In the genomic region with DNA sequence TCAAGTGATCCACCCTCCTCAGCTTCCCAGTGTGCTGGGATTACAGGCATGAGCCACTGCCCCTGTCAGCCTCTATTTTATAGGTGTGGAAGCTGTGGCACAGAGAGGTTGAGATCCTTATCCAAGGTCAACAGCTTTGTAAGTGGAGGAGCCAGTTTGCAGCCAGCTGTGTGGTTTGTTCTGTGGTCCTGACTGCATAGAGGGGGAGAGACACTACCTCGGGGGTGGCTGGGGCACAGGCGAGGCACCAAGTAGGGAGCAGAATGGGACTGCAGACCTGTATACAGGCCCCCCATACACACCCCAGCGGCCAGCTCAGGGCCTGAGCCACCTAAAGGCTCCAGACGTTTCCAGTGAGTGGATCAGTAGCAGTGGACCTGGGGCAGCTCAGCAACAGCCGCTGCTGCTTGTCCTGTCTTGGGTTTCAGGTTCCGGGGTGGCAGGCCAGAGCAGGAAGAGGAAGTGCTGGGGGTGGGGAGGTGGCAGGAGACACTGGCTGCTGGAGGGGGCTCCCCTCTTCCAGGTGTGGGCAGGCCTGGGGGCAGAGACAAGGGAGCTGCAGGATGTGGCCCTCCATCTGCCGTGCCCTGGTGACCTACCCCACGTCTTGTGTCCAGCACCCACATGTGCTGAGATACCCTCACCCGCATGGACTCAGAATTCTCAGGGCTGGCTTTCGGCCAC, we compare ENCODE assay signal across 8 cellular contexts. TPM values are rescaled to one million over a fixed set of nuclear protein-coding genes. Genes with fewer than 3 reads are reported as not detected.
A peak's percentile ranks its signal among the peaks of the same experiment; 100 is the strongest.
DNase-seq lines count a peak whose midpoint lies in the region; ATAC-seq, FAIRE-seq and TF ChIP-seq lines count a peak whose summit lies in the region.

No MANE protein-coding gene starts in this region.

- DNase-seq in GM10248 (ENCODE audit: extremely low spot score) (peak; percentile 68), neuronal stem cell (ENCODE audit: low spot score) (no peak), HuH-7.5 (ENCODE audit: low spot score) (no peak), H54 (ENCODE audit: insufficient read length, low spot score) (no peak), foreskin fibroblast (no peak)
- peak; percentile 73 to 76 for DNase-seq in activated T-cell treated with anti-CD3 and anti-CD28 coated beads, Interleukin-2, amount 50 U/mL, for 48 hours

- no peak overlapping the region for H2BK5ac ChIP-seq in neuronal stem cell (ENCODE audit: low read length)

- TF ChIP-seq CTCF in GM10248 (IDR thresholded peaks at IDR 0.05; ENCODE audit: control extremely low read depth, extremely low read depth, low read depth, missing control alignments) (no peak), foreskin fibroblast (IDR thresholded peaks at IDR 0.05; ENCODE audit: low read depth, low read length) (no peak)

- no peak overlapping the region for H3K27ac ChIP-seq in neuronal stem cell (replicated peaks; ENCODE audit: low read length)

- H2AFZ ChIP-seq in neuronal stem cell (ENCODE audit: low read length): no peak overlapping the region

- H3K79me1 ChIP-seq in neuronal stem cell (ENCODE audit: low read depth, low read length): peaks cover 19% of the 10 kb centered on the region

- H4K8ac ChIP-seq in neuronal stem cell (ENCODE audit: low read depth, low read length): no peak overlapping the region

- H3K27me3 ChIP-seq in neuronal stem cell (ENCODE audit: control insufficient read depth in 3 of 3, insufficient read depth in 3 of 3, low read depth in 1 of 3, low read length in 3 of 3): no peaks in the 10 kb centered on the region

- CTCF ChIA-PET in GM10248 (lab: Yijun Ruan, JAX): interaction anchor here (1.0 to 5.6 kb wide), 11 partner anchors 10 to 194 kb away, joined by 3 to 53 read pairs (median 5); a partner anchor contains a TSS

- H3K18ac ChIP-seq in neuronal stem cell (ENCODE audit: low read length): peak overlapping the region; percentile 55

- peaks cover 0 to 8% of the 10 kb centered on the region in 2 donors for H3K4me1 ChIP-seq in neuronal stem cell (ENCODE audit: control insufficient read depth in 2 of 2, insufficient read depth in 1 of 2, low read depth in 1 of 2, low read length in 2 of 2)

- no peak overlapping the region for H2BK15ac ChIP-seq in neuronal stem cell (ENCODE audit: low read length)

- ATAC-seq in HG03280 (IDR thresholded peaks at IDR 0.05; ENCODE audit: unreplicated experiment) (peak; percentile 70), GM19395 (IDR thresholded peaks at IDR 0.05; ENCODE audit: unreplicated experiment) (no peak)

- H3K4me3 ChIP-seq in neuronal stem cell (ENCODE audit: low read length in 2 of 2): no peak overlapping the region
- no peak overlapping the region for H3K4me3 ChIP-seq in foreskin fibroblast (ENCODE audit: low read depth in 1 of 2, low read length in 2 of 2)

- WGBS in neuronal stem cell (ENCODE audit: extremely low coverage in 2 of 2, insufficient read length in 2 of 2, insufficient replicate concordance in 1 of 2), 2 donors: no CpG with 5 or more reads among the region's 10 CpGs

- peaks cover 0 to 4% of the 10 kb centered on the region in 2 donors for H3K9me3 ChIP-seq in neuronal stem cell (replicated peaks in 1 of 2; ENCODE audit: control insufficient read depth in 2 of 2, insufficient read depth in 1 of 2, low read depth in 1 of 2, low read length in 2 of 2)

- peak overlapping the region; percentile 64 for H2AK5ac ChIP-seq in neuronal stem cell (ENCODE audit: low read depth, low read length)

- POLR2A ChIA-PET in GM10248 (lab: Yijun Ruan, JAX): interaction anchor here (0.5 to 0.8 kb wide), 2 partner anchors 9 to 11 kb away, joined by 3 to 7 read pairs; a partner anchor contains a TSS

- H3K9ac ChIP-seq in neuronal stem cell (ENCODE audit: low read depth, low read length, poor library complexity): no peak overlapping the region

- H3K4ac ChIP-seq in neuronal stem cell (ENCODE audit: low read length): no peak overlapping the region

- no peak overlapping the region for H3K4me2 ChIP-seq in neuronal stem cell (ENCODE audit: insufficient read depth, low read length, poor library complexity, severe bottlenecking)

- no peak overlapping the region for H2BK120ac ChIP-seq in neuronal stem cell (ENCODE audit: low read depth, low read length)

- H4K91ac ChIP-seq in neuronal stem cell (ENCODE audit: low read depth, low read length, poor library complexity): no peak overlapping the region

- H3K23ac ChIP-seq in neuronal stem cell (ENCODE audit: low read depth, low read length, poor library complexity): no peak overlapping the region

- H2BK12ac ChIP-seq in neuronal stem cell (ENCODE audit: low read length): peak overlapping the region; percentile 4

- H3K36me3 ChIP-seq in neuronal stem cell (replicated peaks in 1 of 2; ENCODE audit: control insufficient read depth in 2 of 2, insufficient read depth in 2 of 2, low read length in 2 of 2): peaks cover 10 to 17% of the 10 kb centered on the region in 2 donors

- TF ChIP-seq POLR2A in H54 (IDR thresholded peaks at IDR 0.05; ENCODE audit: low read depth, low read length): no peak

- H3K14ac ChIP-seq in neuronal stem cell (ENCODE audit: low read length): no peak overlapping the region

- FAIRE-seq in H54 (lab: Jason Lieb, UNC): no peak

RNA-seq across cellular contexts. Expression of a gene that starts 11.0 kb away (rescaled TPM):
- 15.7 TPM for polyA plus RNA-seq in neuronal stem cell (2013, experiment 1 of 2)
- polyA plus RNA-seq in neuronal stem cell (2013, experiment 2 of 2): 15.4 TPM

RNA-seq across cellular contexts. Expression of a gene that starts 32.1 kb away (rescaled TPM):
- 1.1 TPM for polyA plus RNA-seq in neuronal stem cell (2013, experiment 1 of 2)
- polyA plus RNA-seq in neuronal stem cell (2013, experiment 2 of 2): 0.91 TPM

RNA-seq across cellular contexts. Expression of a gene that starts 56.5 kb away (rescaled TPM):
- 63.7 TPM for polyA plus RNA-seq in neuronal stem cell (2013, experiment 1 of 2)
- polyA plus RNA-seq in neuronal stem cell (2013, experiment 2 of 2): 67.7 TPM

Comparison
In these comparisons a context has a peak if more than half of its experiments do, and no peak if none do; other contexts are left out.
1. DNase-seq: peak in GM10248 (single experiment) and activated T-cell treated with anti-CD3 and anti-CD28 coated beads, Interleukin-2, amount 50 U/mL, for 48 hours (2 of 2); none in neuronal stem cell (single experiment), HuH-7.5 (single experiment), H54 (single experiment) and foreskin fibroblast (0 of 2).